8 cellular contexts compared by ENCODE assay signal in the genomic region with DNA sequence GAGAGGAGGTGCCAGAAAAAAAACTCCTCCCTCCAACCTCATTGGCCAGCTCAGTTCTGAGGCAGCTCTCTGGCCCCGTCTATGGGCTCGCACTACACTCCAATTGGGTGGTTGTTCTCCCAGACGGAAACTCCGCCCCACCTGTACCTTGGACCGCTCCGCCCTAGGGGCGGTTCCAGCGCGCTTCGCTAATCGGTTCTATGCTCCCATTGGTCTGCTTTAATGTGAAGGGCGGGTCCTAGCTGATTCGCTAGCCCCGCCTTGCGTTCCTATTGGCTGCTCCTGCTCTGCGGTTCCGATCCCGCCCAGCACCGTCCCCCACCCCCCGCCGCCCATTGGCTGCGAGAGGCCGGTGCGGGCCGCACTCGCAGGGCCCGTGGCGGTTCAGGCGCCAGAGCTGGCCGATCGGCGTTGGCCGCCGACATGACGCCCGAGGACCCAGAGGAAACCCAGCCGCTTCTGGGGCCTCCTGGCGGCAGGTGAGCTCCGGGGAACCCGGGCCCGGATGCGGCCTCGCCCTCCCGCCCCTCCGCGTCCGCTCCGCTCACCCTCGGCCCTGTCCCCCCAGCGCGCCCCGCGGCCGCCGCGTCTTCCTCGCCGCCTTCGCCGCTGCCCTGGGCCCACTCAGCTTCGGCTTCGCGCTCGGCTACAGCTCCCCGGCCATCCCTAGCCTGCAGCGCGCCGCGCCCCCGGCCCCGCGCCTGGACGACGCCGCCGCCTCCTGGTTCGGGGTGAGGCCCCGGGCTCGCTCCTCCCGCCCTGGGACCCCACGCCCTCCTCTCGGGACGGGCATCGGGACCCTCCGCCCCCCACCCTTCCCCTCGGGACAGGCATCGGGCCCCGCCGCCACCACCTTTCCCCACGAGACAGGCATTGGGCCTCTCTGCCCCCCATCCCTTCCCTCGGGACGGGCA. TPM values are rescaled to one million over a fixed set of nuclear protein-coding genes. Genes with fewer than 3 reads are reported as not detected.
DNase-seq lines count a peak whose midpoint lies in the region; ATAC-seq and TF ChIP-seq lines count a peak whose summit lies in the region.

A gene with protein sequence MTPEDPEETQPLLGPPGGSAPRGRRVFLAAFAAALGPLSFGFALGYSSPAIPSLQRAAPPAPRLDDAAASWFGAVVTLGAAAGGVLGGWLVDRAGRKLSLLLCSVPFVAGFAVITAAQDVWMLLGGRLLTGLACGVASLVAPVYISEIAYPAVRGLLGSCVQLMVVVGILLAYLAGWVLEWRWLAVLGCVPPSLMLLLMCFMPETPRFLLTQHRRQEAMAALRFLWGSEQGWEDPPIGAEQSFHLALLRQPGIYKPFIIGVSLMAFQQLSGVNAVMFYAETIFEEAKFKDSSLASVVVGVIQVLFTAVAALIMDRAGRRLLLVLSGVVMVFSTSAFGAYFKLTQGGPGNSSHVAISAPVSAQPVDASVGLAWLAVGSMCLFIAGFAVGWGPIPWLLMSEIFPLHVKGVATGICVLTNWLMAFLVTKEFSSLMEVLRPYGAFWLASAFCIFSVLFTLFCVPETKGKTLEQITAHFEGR (plus strand): TSS at position 362 of the 914 bp plus-strand sequence. CDS start 62 bp downstream, at position 424.

- TF ChIP-seq CTCF in HL-60 (IDR thresholded peaks at IDR 0.05; ENCODE audit: insufficient read depth, low read length): no peak

- H3K4me3 Mint-ChIP-seq in CD4-positive, alpha-beta memory T cell: peak within 1 kb of the TSS; percentile 57 to 87 (median 69)

- in situ Hi-C loops in endometrial microvascular endothelial cells (cut with HindIII; ENCODE audit: inconsistent ontology term, low pct_unique_long_range_greater_than_20kb, low sequenced_read_pairs): no loop called here

- peak within 1 kb of the TSS; percentile 3 to 45 for H3K4me3 ChIP-seq in CD4-positive, alpha-beta memory T cell (ENCODE audit: low read length in 2 of 2)
- H3K4me3 ChIP-seq in HL-60 (replicated peaks; ENCODE audit: insufficient read depth, low read length) (peak within 1 kb of the TSS; percentile 31), mesendoderm (ENCODE audit: low read length) (peak within 1 kb of the TSS; percentile 58)

- POLR2A ChIA-PET in CD4-positive, alpha-beta memory T cell (lab: Charles Lee; ENCODE audit: partially characterized antibody): interaction anchor here (0.6 to 1.7 kb wide), 11 partner anchors 8 to 582 kb away, joined by 3 to 19 read pairs (median 5); partner anchors contain the start of genes LRSAM1, RALGPS1, RPL12 and STXBP1

- no peak within 1 kb of the TSS for H2BK120ac ChIP-seq in mesendoderm (ENCODE audit: low read depth, low read length)

- H2BK5ac ChIP-seq in mesendoderm (ENCODE audit: low read length): no peak within 1 kb of the TSS

- H3K79me2 ChIP-seq in mesendoderm (ENCODE audit: control insufficient read depth, insufficient read depth, low read length): peaks cover 2% of the 10 kb centered on the region

- peak; percentile 95 for ATAC-seq in GM19463 (IDR thresholded peaks at IDR 0.05; ENCODE audit: unreplicated experiment)

- no peak within 1 kb of the TSS for H2AK5ac ChIP-seq in mesendoderm (ENCODE audit: low read length)

- no peak within 1 kb of the TSS for H3K27ac ChIP-seq in CD4-positive, alpha-beta memory T cell (ENCODE audit: low read depth, low read length)
- H3K27ac ChIP-seq in HL-60 (replicated peaks) (peak within 1 kb of the TSS; percentile 52), mesendoderm (ENCODE audit: low read depth, low read length) (peak within 1 kb of the TSS; percentile 55)

- peak within 1 kb of the TSS; percentile 90 for H3K4me2 ChIP-seq in mesendoderm (ENCODE audit: low read length)

- CTCF ChIA-PET in CD4-positive, alpha-beta memory T cell (lab: Charles Lee; ENCODE audit: partially characterized antibody): interaction anchor here (1.0 to 1.8 kb wide), 8 partner anchors 9 to 182 kb away, joined by 3 to 7 read pairs (median 5); no protein-coding TSS in a partner anchor

- H3K4me1 ChIP-seq in CD4-positive, alpha-beta memory T cell (ENCODE audit: insufficient read depth, low read length): peaks cover 19% of the 10 kb centered on the region
- peaks cover 3% of the 10 kb centered on the region for H3K4me1 ChIP-seq in mesendoderm (ENCODE audit: control insufficient read depth, low read depth, low read length)

- peak within 1 kb of the TSS; percentile 96 for H3K56ac ChIP-seq in mesendoderm (ENCODE audit: low read length)

- H3K4ac ChIP-seq in mesendoderm (ENCODE audit: low read depth, low read length): peak within 1 kb of the TSS; percentile 63

- no peaks in the 10 kb centered on the region for H3K36me3 Mint-ChIP-seq in CD4-positive, alpha-beta memory T cell

- H3K79me1 ChIP-seq in mesendoderm (ENCODE audit: low read length): peaks cover 5% of the 10 kb centered on the region

- no peaks in the 10 kb centered on the region for H3K9me3 ChIP-seq in CD4-positive, alpha-beta memory T cell (ENCODE audit: control insufficient read depth in 1 of 2, low read length in 2 of 2)

- WGBS in mesendoderm (ENCODE audit: extremely low coverage, insufficient coverage, low lambda C conversion rate): no CpG with 5 or more reads among the region's 92 CpGs

- peaks cover 5 to 23% (median 13%) of the 10 kb centered on the region in 4 donors for H3K4me1 Mint-ChIP-seq in CD4-positive, alpha-beta memory T cell

- H3K9ac ChIP-seq in mesendoderm (ENCODE audit: low read length): peak within 1 kb of the TSS; percentile 87

- no peak within 1 kb of the TSS for H4K5ac ChIP-seq in mesendoderm (ENCODE audit: low read length)

- peak; percentile 90 to 97 (median 95) for DNase-seq in CD4-positive, alpha-beta memory T cell
- DNase-seq in HL-60 (ENCODE audit: low read depth in 1 of 2, low spot score in 1 of 2): peak; percentile 45 to 94
- peak; percentile 94 for DNase-seq in NOMO-1 (lab: John Stamatoyannopoulos, UW; ENCODE audit: unreplicated experiment in 2 of 2)
- DNase-seq in activated CD8-positive, alpha-beta memory T cell treated with anti-CD3 and anti-CD28 coated beads, Interleukin-2, amount 50 U/mL, for 4 hours: peak; percentile 82
- peak; percentile 100 for DNase-seq in mesendoderm
- peak; percentile 79 for DNase-seq in stimulated activated CD8-positive, alpha-beta memory T cell treated with anti-CD3 and anti-CD28 coated beads, Interleukin-12 subunit alpha, Interleukin-12 subunit beta, amount 100 ng/mL, for 4 hours (ENCODE audit: low read depth)

- H3K18ac ChIP-seq in mesendoderm (ENCODE audit: low read length): peak within 1 kb of the TSS; percentile 60

- H3K36me3 ChIP-seq in CD4-positive, alpha-beta memory T cell (ENCODE audit: insufficient read depth, low read length): no peaks in the 10 kb centered on the region
- H3K36me3 ChIP-seq in mesendoderm (ENCODE audit: control insufficient read depth, insufficient read depth, low read length): no peaks in the 10 kb centered on the region

- H3K27me3 ChIP-seq in CD4-positive, alpha-beta memory T cell (ENCODE audit: insufficient read depth, low read length): peaks cover 48% of the 10 kb centered on the region
- H3K27me3 ChIP-seq in HL-60 (ENCODE audit: insufficient read depth, poor library complexity, severe bottlenecking) (no peaks in the 10 kb centered on the region), mesendoderm (ENCODE audit: insufficient read depth, low read length, poor library complexity) (no peaks in the 10 kb centered on the region)

- H4K8ac ChIP-seq in mesendoderm (ENCODE audit: low read depth, low read length): no peak within 1 kb of the TSS

- peak within 1 kb of the TSS in 3 of 7 donors; percentile 13 to 86 (median 65) for H3K27ac Mint-ChIP-seq in CD4-positive, alpha-beta memory T cell

- peaks cover 43 to 44% of the 10 kb centered on the region in 2 donors for H3K27me3 Mint-ChIP-seq in CD4-positive, alpha-beta memory T cell

- no peak within 1 kb of the TSS for H3K23ac ChIP-seq in mesendoderm (ENCODE audit: low read length)

- H2BK15ac ChIP-seq in mesendoderm (replicated peaks; ENCODE audit: low read depth): no peak within 1 kb of the TSS

- H3K9me3 Mint-ChIP-seq in CD4-positive, alpha-beta memory T cell: no peaks in the 10 kb centered on the region

- intact Hi-C loops in CD4-positive, alpha-beta memory T cell (cut with micrococcal nuclease): loop anchor here (1.0 to 2.0 kb wide), 5 partner anchors 9 to 183 kb away; partner anchors contain the start of genes LRSAM1, RPL12 and ZNF79

RNA-seq across cellular contexts. Expression of the gene that starts here (rescaled TPM):
- 1 to 10 TPM; 2.1 to 2.3 TPM for total RNA-seq in CD4-positive, alpha-beta memory T cell
- polyA plus RNA-seq in CD4-positive, alpha-beta memory T cell: 1 to 10 TPM; 1.1 to 3.2 TPM
- 19.8 TPM for total RNA-seq in endometrial microvascular endothelial cells (ENCODE audit: inconsistent ontology term)
- polyA plus RNA-seq in mesendoderm (2013, experiment 1 of 2): 10.7 TPM
- polyA plus RNA-seq in mesendoderm (2013, experiment 2 of 2): 10.9 TPM
